ENCODE assay signal across 24 cellular contexts in the genomic region with DNA sequence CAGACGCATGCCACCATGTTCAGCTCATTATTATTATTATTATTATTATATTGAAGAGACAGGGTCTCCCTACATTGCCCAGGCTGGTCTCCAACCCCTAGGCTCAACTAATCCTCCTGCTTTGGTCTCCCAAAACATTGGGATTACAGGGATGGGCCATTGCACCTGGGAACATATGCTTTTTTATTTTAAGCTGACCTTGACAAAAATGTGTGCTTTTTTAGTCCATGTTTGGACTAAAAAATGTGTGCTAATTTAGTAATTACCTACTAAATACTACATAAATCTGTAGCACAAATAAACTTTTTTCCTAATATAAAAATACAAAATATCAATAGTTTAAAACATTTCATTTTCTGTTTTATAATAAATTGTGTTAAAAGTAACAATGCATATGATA.
"Had no signal": no experiment of that assay in that cellular context is flagged by ENCODE, and none has a peak within 500 bp of the region (broad histone marks: within the 10 kb centered on the region; RNA-seq: fewer than 3 reads in every experiment).

No MANE protein-coding gene starts in this region.

- H3K9me3 ChIP-seq: gastrocnemius medialis, heart right ventricle, left lung, lower lobe of right lung had no signal

- ATAC-seq: esophagus mucosa; foreskin keratinocyte; gastrocnemius medialis; heart right ventricle; left cardiac atrium; left lung; left ventricle myocardium superior; lower lobe of right lung; naive thymus-derived CD4-positive, alpha-beta T cell had no signal

- H3K4me1 ChIP-seq: foreskin keratinocyte, gastrocnemius medialis, heart right ventricle, left lung, lower lobe of right lung had no signal

- H3K36me3 ChIP-seq: gastrocnemius medialis, heart right ventricle, left lung, lower lobe of right lung had no signal

- FAIRE-seq: colon, islet of Langerhans, keratinocyte had no signal

- DNase-seq: dermis blood vessel endothelial cell; dorsolateral prefrontal cortex; effector CD4-positive, alpha-beta T cell; effector memory CD4-positive, alpha-beta T cell; erythroblast; foreskin keratinocyte; gastrocnemius medialis; glutamatergic neuron; head of caudate nucleus; heart right ventricle; hippocampal formation; left cardiac atrium; left lung; left ventricle myocardium superior; lower lobe of right lung; mesendoderm; midbrain; naive thymus-derived CD4-positive, alpha-beta T cell had no signal

- H3K27me3 ChIP-seq: foreskin keratinocyte, gastrocnemius medialis, heart right ventricle, left lung had no signal

- H3K4me3 ChIP-seq: coronary artery, dorsolateral prefrontal cortex, gastrocnemius medialis, heart right ventricle, left lung, lower lobe of right lung had no signal

- H3K27ac ChIP-seq: coronary artery, dorsolateral prefrontal cortex, epithelial cell of prostate, foreskin keratinocyte, gastrocnemius medialis, heart right ventricle, left lung, lower lobe of right lung had no signal
